17 cellular contexts compared by ENCODE assay signal in genomic region chr6:69647726-69648125, GRCh38.
DNase-seq lines count a peak whose midpoint lies in the region; ATAC-seq, FAIRE-seq and TF ChIP-seq lines count a peak whose summit lies in the region.
"Had no signal": no experiment of that assay in that cellular context is flagged by ENCODE, and none has a peak within 500 bp of the region (broad histone marks: within the 10 kb centered on the region; RNA-seq: fewer than 3 reads in every experiment).

No MANE protein-coding gene starts in this region.

- H3K4me3 ChIP-seq in astrocyte (ENCODE audit: insufficient read depth, low read depth, low read length) (no peak overlapping the region), right cardiac atrium (ENCODE audit: low read length) (no peak overlapping the region)
- H3K4me3 ChIP-seq: Peyer's patch had no signal

- H3K4me1 ChIP-seq in astrocyte (ENCODE audit: insufficient read depth, low read length) (no peaks in the 10 kb centered on the region), right cardiac atrium (ENCODE audit: control insufficient read depth, insufficient read depth, low read length) (no peaks in the 10 kb centered on the region)
- H3K4me1 ChIP-seq: Peyer's patch had no signal

- FAIRE-seq in astrocyte (lab: Jason Lieb, UNC), result no peak

- H3K79me2 ChIP-seq in astrocyte (ENCODE audit: insufficient read depth, low read length), result no peaks in the 10 kb centered on the region

- H3K9ac ChIP-seq in astrocyte (ENCODE audit: low read length), result no peak overlapping the region

- H3K9me3 Mint-ChIP-seq in astrocyte (ENCODE audit: unreplicated experiment), result peaks cover 3% of the 10 kb centered on the region
- H3K9me3 Mint-ChIP-seq in stimulated activated naive B cell treated with anti-CD40 and anti-IgM and Interleukin-4, amounts not matched to agents 10 μg/mL and 1 μg/mL and 100 μg/mL, for 72 hours, result peaks cover 7 to 9% of the 10 kb centered on the region in 2 donors

- no peak for TF ChIP-seq CTCF in astrocyte (IDR thresholded peaks at IDR 0.05; ENCODE audit: insufficient read depth, low read depth, low read length)

- peaks cover 8% of the 10 kb centered on the region for H3K4me1 Mint-ChIP-seq in astrocyte (ENCODE audit: low read depth, unreplicated experiment)
- no peaks in the 10 kb centered on the region for H3K4me1 Mint-ChIP-seq in stimulated activated naive B cell treated with anti-CD40 and anti-IgM and Interleukin-4, amounts not matched to agents 10 μg/mL and 1 μg/mL and 100 μg/mL, for 72 hours

- H3K27me3 Mint-ChIP-seq in astrocyte (ENCODE audit: low read depth, unreplicated experiment), result no peaks in the 10 kb centered on the region
- peaks cover 16 to 19% of the 10 kb centered on the region in 2 donors for H3K27me3 Mint-ChIP-seq in stimulated activated naive B cell treated with anti-CD40 and anti-IgM and Interleukin-4, amounts not matched to agents 10 μg/mL and 1 μg/mL and 100 μg/mL, for 72 hours

- H3K27ac ChIP-seq in astrocyte (ENCODE audit: low read depth, low read length) (no peak overlapping the region), right cardiac atrium (ENCODE audit: low read length) (no peak overlapping the region)
- H3K27ac ChIP-seq: Peyer's patch had no signal

- H2AFZ ChIP-seq in astrocyte (ENCODE audit: low read depth, low read length), result no peak overlapping the region

- H3K27me3 ChIP-seq in astrocyte (ENCODE audit: insufficient read depth, low read length) (no peaks in the 10 kb centered on the region), right cardiac atrium (ENCODE audit: control insufficient read depth, insufficient read depth) (no peaks in the 10 kb centered on the region)
- H3K27me3 ChIP-seq: Peyer's patch had no signal

- H3K9me3 ChIP-seq in astrocyte (ENCODE audit: insufficient read depth, low read depth, low read length) (no peaks in the 10 kb centered on the region), right cardiac atrium (ENCODE audit: control insufficient read depth, low read length) (no peaks in the 10 kb centered on the region)
- H3K9me3 ChIP-seq: Peyer's patch had no signal

- H3K4me3 Mint-ChIP-seq in astrocyte (ENCODE audit: unreplicated experiment), result no peak overlapping the region
- H3K4me3 Mint-ChIP-seq in stimulated activated naive B cell treated with anti-CD40 and anti-IgM and Interleukin-4, amounts not matched to agents 10 μg/mL and 1 μg/mL and 100 μg/mL, for 72 hours, result no peak overlapping the region
- H3K4me3 Mint-ChIP-seq: CD4-positive, alpha-beta T cell had no signal

- intact Hi-C loops in right cardiac atrium (cut with DNase I), result no loop called here

- no peak overlapping the region for H3K4me2 ChIP-seq in astrocyte (ENCODE audit: low read length)

- no peaks in the 10 kb centered on the region for H4K20me1 ChIP-seq in astrocyte (ENCODE audit: insufficient read depth, low read length)

- H3K36me3 ChIP-seq in astrocyte (ENCODE audit: insufficient read depth, low read length), result no peaks in the 10 kb centered on the region
- H3K36me3 ChIP-seq: Peyer's patch had no signal

- peak overlapping the region; percentile 16 for H3K27ac Mint-ChIP-seq in astrocyte (ENCODE audit: unreplicated experiment)
- H3K27ac Mint-ChIP-seq in stimulated activated naive B cell treated with anti-CD40 and anti-IgM and Interleukin-4, amounts not matched to agents 10 μg/mL and 1 μg/mL and 100 μg/mL, for 72 hours, result no peak overlapping the region
- H3K27ac Mint-ChIP-seq: CD4-positive, alpha-beta T cell had no signal

- no peak for ATAC-seq in stimulated activated naive B cell treated with anti-CD40 and anti-IgM and Interleukin-4, amounts not matched to agents 10 μg/mL and 1 μg/mL and 100 μg/mL, for 72 hours (replicated peaks)
- ATAC-seq in right cardiac atrium, result no peak

- DNase-seq in NCI-H748 (lab: John Stamatoyannopoulos, UW; ENCODE audit: unreplicated experiment) (peak; percentile 22), NCI-H748 treated with DMSO at 0.1 percent for 48 hours (lab: John Stamatoyannopoulos, UW) (no peak), astrocyte (ENCODE audit: low read depth) (no peak), hepatic stellate cell (ENCODE audit: low spot score) (peak; percentile 24), superior temporal gyrus (ENCODE audit: extremely low spot score) (no peak), right cardiac atrium (no peak)
- no peak for DNase-seq in stimulated activated naive B cell treated with anti-CD40 and anti-IgM and Interleukin-4, amounts not matched to agents 10 μg/mL and 1 μg/mL and 100 μg/mL, for 72 hours
- DNase-seq in activated CD4-positive, alpha-beta T cell treated with anti-CD3 and anti-CD28 coated beads, Interleukin-2, amount 50 U/mL, for 48 hours, result no peak
- DNase-seq: 8988T; CD4-positive, alpha-beta T cell; DMS79; KBM-7; NCI-H1105 treated with DMSO at 0.1 percent for 48 hours; NCI-H1694 treated with DMSO at 0.1 percent for 48 hours; NCI-H345; NCI-H526; Peyer's patch had no signal

- 71% methylated on average over 2 of the region's 2 CpGs for WGBS in right cardiac atrium

- H3K36me3 Mint-ChIP-seq in astrocyte (ENCODE audit: low read depth, unreplicated experiment), result no peaks in the 10 kb centered on the region
- H3K36me3 Mint-ChIP-seq in stimulated activated naive B cell treated with anti-CD40 and anti-IgM and Interleukin-4, amounts not matched to agents 10 μg/mL and 1 μg/mL and 100 μg/mL, for 72 hours, result peaks cover 0 to 3% of the 10 kb centered on the region in 2 donors

Comparison
In these comparisons a context has a peak if more than half of its experiments do, and no peak if none do; other contexts are left out.
1. DNase-seq: peak in NCI-H748 (single experiment) and hepatic stellate cell (single experiment); none in NCI-H748 treated with DMSO at 0.1 percent for 48 hours (single experiment), astrocyte (single experiment), stimulated activated naive B cell treated with anti-CD40 and anti-IgM and Interleukin-4, amounts not matched to agents 10 μg/mL and 1 μg/mL and 100 μg/mL, for 72 hours (single experiment), activated CD4-positive, alpha-beta T cell treated with anti-CD3 and anti-CD28 coated beads, Interleukin-2, amount 50 U/mL, for 48 hours (0 of 2), superior temporal gyrus (single experiment) and right cardiac atrium (0 of 3).